Comparison of ENCODE assay signal across 18 cellular contexts in the genomic region with DNA sequence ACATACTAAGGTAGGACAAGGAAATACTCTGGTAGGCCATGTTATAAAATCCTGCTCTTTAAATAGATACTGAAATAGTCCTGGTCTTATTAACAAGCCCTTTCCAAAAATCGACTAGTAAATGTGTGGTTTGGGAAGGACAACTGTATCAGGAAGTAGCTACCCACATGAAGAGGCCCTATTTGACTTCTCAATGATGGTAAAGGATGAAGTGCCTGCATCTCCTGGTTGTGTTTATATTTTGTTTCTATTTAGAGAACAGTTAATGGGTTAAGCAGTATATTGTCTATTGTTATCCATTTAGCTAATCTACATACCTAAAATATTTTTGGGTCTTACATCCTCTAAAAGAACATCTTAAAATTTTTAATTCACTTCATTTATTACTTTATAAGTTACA. TPM values are rescaled to one million over a fixed set of nuclear protein-coding genes. Genes with fewer than 3 reads are reported as not detected.
"Had no signal": no experiment of that assay in that cellular context is flagged by ENCODE, and none has a peak within 500 bp of the region (broad histone marks: within the 10 kb centered on the region; RNA-seq: fewer than 3 reads in every experiment).

No MANE protein-coding gene starts in this region.

- DNase-seq: activated CD4-positive, alpha-beta T cell treated with anti-CD3 and anti-CD28 coated beads, Interleukin-2, amount 10 ng/mL, durations not matched to agents 24 days and 14 days; activated naive CD4-positive, alpha-beta T cell treated with anti-CD3 and anti-CD28 coated beads for 36 hours; activated T-cell treated with anti-CD3 and anti-CD28 coated beads for 4 hours; colonic mucosa; esophagus squamous epithelium; glutamatergic neuron; immature natural killer cell; left cardiac atrium; mucosa of descending colon; naive thymus-derived CD8-positive, alpha-beta T cell; psoas muscle; stimulated activated CD4-positive, alpha-beta T cell treated with anti-CD3 and anti-CD28 coated beads, Interleukin-2, amount 100 ng/mL, for 24 hours; stimulated activated naive CD4-positive, alpha-beta T cell treated with Interleukin-2 at 50 U/mL for 16 hours; T1000; upper lobe of left lung had no signal

- H3K4me3 Mint-ChIP-seq: activated CD4-positive, alpha-beta T cell treated with anti-CD3 and anti-CD28 coated beads, Interleukin-2, amount 10 ng/mL, durations not matched to agents 24 days and 14 days; activated naive CD4-positive, alpha-beta T cell treated with anti-CD3 and anti-CD28 coated beads for 36 hours; activated T-helper 17 cell treated with anti-CD3 and anti-CD28 coated beads, Interleukin-2, amount 50 U/mL, for 72 hours; immature natural killer cell; naive thymus-derived CD8-positive, alpha-beta T cell had no signal

- H3K27ac ChIP-seq: colonic mucosa, esophagus squamous epithelium, psoas muscle, upper lobe of left lung had no signal

- H3K9me3 ChIP-seq: colonic mucosa, esophagus squamous epithelium, mucosa of descending colon, psoas muscle, upper lobe of left lung had no signal

- H3K4me3 ChIP-seq: colonic mucosa, esophagus squamous epithelium, mucosa of descending colon, psoas muscle, upper lobe of left lung had no signal

- H3K27ac Mint-ChIP-seq: activated CD4-positive, alpha-beta T cell treated with anti-CD3 and anti-CD28 coated beads, Interleukin-2, amount 10 ng/mL, durations not matched to agents 24 days and 14 days; activated naive CD4-positive, alpha-beta T cell treated with anti-CD3 and anti-CD28 coated beads for 36 hours; activated T-helper 17 cell treated with anti-CD3 and anti-CD28 coated beads, Interleukin-2, amount 50 U/mL, for 72 hours; immature natural killer cell; naive thymus-derived CD8-positive, alpha-beta T cell had no signal

- ATAC-seq: activated T-helper 17 cell treated with anti-CD3 and anti-CD28 coated beads, Interleukin-2, amount 50 U/mL, for 72 hours; left cardiac atrium; mucosa of descending colon; naive thymus-derived CD8-positive, alpha-beta T cell; psoas muscle; sciatic nerve had no signal

- H3K36me3 Mint-ChIP-seq: immature natural killer cell; naive thymus-derived CD8-positive, alpha-beta T cell had no signal

- H3K4me1 Mint-ChIP-seq: activated T-helper 17 cell treated with anti-CD3 and anti-CD28 coated beads, Interleukin-2, amount 50 U/mL, for 72 hours; immature natural killer cell; naive thymus-derived CD8-positive, alpha-beta T cell had no signal

- H3K9me3 Mint-ChIP-seq: activated naive CD4-positive, alpha-beta T cell treated with anti-CD3 and anti-CD28 coated beads for 36 hours; activated T-helper 17 cell treated with anti-CD3 and anti-CD28 coated beads, Interleukin-2, amount 50 U/mL, for 72 hours; immature natural killer cell; naive thymus-derived CD8-positive, alpha-beta T cell had no signal

- H3K27me3 ChIP-seq: colonic mucosa, esophagus squamous epithelium, upper lobe of left lung had no signal

- H3K36me3 ChIP-seq: colonic mucosa, esophagus squamous epithelium, upper lobe of left lung had no signal

- H3K4me1 ChIP-seq: colonic mucosa, esophagus squamous epithelium, psoas muscle had no signal

RNA-seq across cellular contexts. Expression of gene GDF9, which starts 12.5 kb away (rescaled TPM):
- total RNA-seq: lung microvascular endothelial cell had no signal

RNA-seq across cellular contexts. Expression of gene SHROOM1, which starts 23.3 kb away (rescaled TPM):
- total RNA-seq: naive thymus-derived CD8-positive, alpha-beta T cell had no signal

RNA-seq across cellular contexts. Expression of gene SOWAHA, which starts 40.7 kb away (rescaled TPM):
- total RNA-seq: activated naive CD4-positive, alpha-beta T cell treated with anti-CD3 and anti-CD28 coated beads for 36 hours; activated T-helper 17 cell treated with anti-CD3 and anti-CD28 coated beads, Interleukin-2, amount 50 U/mL, for 72 hours; lung microvascular endothelial cell; naive thymus-derived CD8-positive, alpha-beta T cell; psoas muscle had no signal
